In the genomic region with DNA sequence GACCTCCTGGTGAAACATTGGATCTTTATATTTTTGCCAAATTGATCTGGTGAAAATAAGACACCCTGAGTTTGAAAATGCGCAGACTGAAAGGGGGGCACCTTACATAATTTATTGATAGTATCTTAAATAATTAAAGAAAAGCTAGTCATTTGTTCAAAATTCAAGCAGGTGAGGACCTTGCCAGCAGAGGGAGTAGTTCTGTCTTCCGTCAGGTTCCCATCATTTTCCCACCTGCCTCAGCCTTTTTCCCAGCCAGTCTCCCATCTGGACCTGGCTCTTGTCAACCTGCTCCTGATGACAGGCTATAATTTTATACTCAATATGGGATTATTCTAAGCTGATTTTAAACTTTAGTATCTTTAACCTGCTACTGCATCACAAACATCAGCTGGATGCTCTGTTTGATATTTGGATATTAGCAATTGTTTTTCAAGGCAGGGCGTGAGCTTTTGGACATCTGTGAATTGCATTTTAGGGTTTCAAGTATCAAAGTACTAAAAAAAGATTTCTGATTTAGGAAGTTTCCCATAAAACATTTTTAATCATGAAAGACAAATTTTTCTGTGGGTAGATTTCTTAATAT, we compare ENCODE assay signal across 8 cellular contexts.
DNase-seq lines count a peak whose midpoint lies in the region; FAIRE-seq and TF ChIP-seq lines count a peak whose summit lies in the region.

No MANE protein-coding gene starts in this region.

- no peak overlapping the region for H3K4me3 Mint-ChIP-seq in activated CD4-positive, alpha-beta T cell treated with anti-CD3 and anti-CD28 coated beads, Interleukin-2, amount 10 ng/mL, durations not matched to agents 7 days and 5 days

- POLR2A ChIA-PET in endothelial cell of umbilical vein (lab: Charles Lee) = no interaction called here
- POLR2A ChIA-PET in activated CD4-positive, alpha-beta T cell treated with anti-CD3 and anti-CD28 coated beads, Interleukin-2, amount 10 ng/mL, durations not matched to agents 7 days and 5 days (lab: Charles Lee) = no interaction called here

- intact Hi-C loops in endothelial cell of umbilical vein (cut with micrococcal nuclease) = loop anchor here (1.0 to 10.0 kb wide), 5 partner anchors 149 to 535 kb away; no protein-coding TSS in a partner anchor

- H3K36me3 ChIP-seq in GM23248 (ENCODE audit: low read depth) (no peaks in the 10 kb centered on the region), endothelial cell of umbilical vein (ENCODE audit: control insufficient read depth in 2 of 2, extremely low read depth in 1 of 2, insufficient read depth in 2 of 2, low read length in 2 of 2) (no peaks in the 10 kb centered on the region)

- no peak overlapping the region for H3K4me3 ChIP-seq in AG09309 (ENCODE audit: control insufficient read depth, low read depth, low read length)
- H3K4me3 ChIP-seq in GM23248 = no peak overlapping the region
- H3K4me3 ChIP-seq in endothelial cell of umbilical vein (replicated peaks in 1 of 3; ENCODE audit: insufficient read depth in 1 of 3, low read depth in 1 of 3, low read length in 3 of 3) = no peak overlapping the region

- WGBS in GM23248 (ENCODE audit: low coverage in 1 of 2, low lambda C conversion rate in 2 of 2, missing lambda C conversion rate in 2 of 2), 2 experiments = 69 to 80% methylated on average over 3 of the region's 3 CpGs

- dilution Hi-C loops in endothelial cell of umbilical vein (cut with MboI; ENCODE audit: extremely low pct_ligation_motif_present, low sequenced_read_pairs) = no loop called here

- no peak for FAIRE-seq in endothelial cell of umbilical vein (lab: Jason Lieb, UNC)

- no peaks in the 10 kb centered on the region for H3K9me2 ChIP-seq in GM23248 (ENCODE audit: insufficient read depth)

- no peak for TF ChIP-seq POLR2A in endothelial cell of umbilical vein (IDR thresholded peaks at IDR 0.05; ENCODE audit: low read depth, low read length)

- H3K36me3 Mint-ChIP-seq in activated CD4-positive, alpha-beta T cell treated with anti-CD3 and anti-CD28 coated beads, Interleukin-2, amount 10 ng/mL, durations not matched to agents 7 days and 5 days (ENCODE audit: low read depth) = no peaks in the 10 kb centered on the region

- H3K27me3 Mint-ChIP-seq in activated CD4-positive, alpha-beta T cell treated with anti-CD3 and anti-CD28 coated beads, Interleukin-2, amount 10 ng/mL, durations not matched to agents 7 days and 5 days = no peaks in the 10 kb centered on the region

- no peaks in the 10 kb centered on the region for H3K79me2 ChIP-seq in GM23248 (ENCODE audit: insufficient read depth)
- no peaks in the 10 kb centered on the region for H3K79me2 ChIP-seq in endothelial cell of umbilical vein (ENCODE audit: control insufficient read depth, insufficient read depth, low read length)

- H3K27ac ChIP-seq in GM23248 = no peak overlapping the region
- H3K27ac ChIP-seq in endothelial cell of umbilical vein (ENCODE audit: insufficient read depth, low read depth, low read length) = no peak overlapping the region

- H2AFZ ChIP-seq in GM23248 (no peak overlapping the region), endothelial cell of umbilical vein (ENCODE audit: low read depth, low read length) (no peak overlapping the region)

- H3K9me3 ChIP-seq in GM23248 (ENCODE audit: low read depth) (no peaks in the 10 kb centered on the region), endothelial cell of umbilical vein (replicated peaks; ENCODE audit: control insufficient read depth, insufficient read depth, low read length) (no peaks in the 10 kb centered on the region)

- H3K9me1 ChIP-seq in endothelial cell of umbilical vein (replicated peaks; ENCODE audit: control insufficient read depth, extremely low read depth, insufficient read depth, low read length) = no peaks in the 10 kb centered on the region

- H3K9me3 Mint-ChIP-seq in activated CD4-positive, alpha-beta T cell treated with anti-CD3 and anti-CD28 coated beads, Interleukin-2, amount 10 ng/mL, durations not matched to agents 7 days and 5 days = no peaks in the 10 kb centered on the region

- H3K4me2 ChIP-seq in GM23248 (ENCODE audit: unreplicated experiment) (no peak overlapping the region), endothelial cell of umbilical vein (ENCODE audit: insufficient read depth, low read length) (no peak overlapping the region)

- H3F3A ChIP-seq in GM23248 (ENCODE audit: insufficient read depth) = peaks cover 8% of the 10 kb centered on the region; the same call in 1 of the 2 replicates

- no peak overlapping the region for H3K27ac Mint-ChIP-seq in activated CD4-positive, alpha-beta T cell treated with anti-CD3 and anti-CD28 coated beads, Interleukin-2, amount 10 ng/mL, durations not matched to agents 7 days and 5 days

- H3K9ac ChIP-seq in GM23248 = no peak overlapping the region
- H3K9ac ChIP-seq in endothelial cell of umbilical vein (replicated peaks; ENCODE audit: extremely low read depth, insufficient read depth, low read length) = no peak overlapping the region

- DNase-seq in AG09309 (ENCODE audit: low read depth) (no peak), GM23248 (peak; percentile 54), NCI-H69 (lab: John Stamatoyannopoulos, UW) (peak; percentile 88), endothelial cell of umbilical vein (ENCODE audit: low read depth, low spot score) (peak; percentile 41), retina (peak; percentile 77), midbrain (lab: John Stamatoyannopoulos, UW) (no peak)
- no peak for DNase-seq in activated CD4-positive, alpha-beta T cell treated with anti-CD3 and anti-CD28 coated beads, Interleukin-2, amount 10 ng/mL, durations not matched to agents 7 days and 5 days
- no peak for DNase-seq in activated CD4-positive, CD25-positive, alpha-beta regulatory T cell treated with anti-CD3 and anti-CD28 coated beads, Interleukin-2, amount 50 U/mL, for 72 hours

- no peaks in the 10 kb centered on the region for H3K4me1 Mint-ChIP-seq in activated CD4-positive, alpha-beta T cell treated with anti-CD3 and anti-CD28 coated beads, Interleukin-2, amount 10 ng/mL, durations not matched to agents 7 days and 5 days

- BruUV-seq in endothelial cell of umbilical vein (replicated peaks; lab: Mats Ljungman, UMichigan) = no TSS peak

- H3K4me1 ChIP-seq in GM23248 (ENCODE audit: insufficient read depth) (peaks cover 33% of the 10 kb centered on the region), endothelial cell of umbilical vein (ENCODE audit: control insufficient read depth, extremely low read depth, insufficient read depth, low read length) (peaks cover 7% of the 10 kb centered on the region)

- peak; percentile 63 for TF ChIP-seq CTCF in AG09309 (IDR thresholded peaks at IDR 0.05; ENCODE audit: control insufficient read depth, insufficient read depth, low read depth, low read length, missing control alignments)
- peak; percentile 56 to 59 for TF ChIP-seq CTCF in endothelial cell of umbilical vein (IDR thresholded peaks at IDR 0.05; ENCODE audit: extremely low read depth in 1 of 2, insufficient read depth in 1 of 2, low read depth in 1 of 2, low read length in 2 of 2)

- no peaks in the 10 kb centered on the region for H4K20me1 ChIP-seq in GM23248 (ENCODE audit: insufficient read depth)
- no peaks in the 10 kb centered on the region for H4K20me1 ChIP-seq in endothelial cell of umbilical vein (replicated peaks; ENCODE audit: control insufficient read depth, extremely low read depth, insufficient read depth, low read length)

- no peaks in the 10 kb centered on the region for H3K27me3 ChIP-seq in GM23248 (replicated peaks; ENCODE audit: insufficient read depth)
- H3K27me3 ChIP-seq in endothelial cell of umbilical vein (ENCODE audit: control insufficient read depth in 2 of 2, insufficient read depth in 2 of 2, low read length in 2 of 2) = no peaks in the 10 kb centered on the region

- in situ Hi-C loops in GM23248 (cut with MboI) = loop anchor here (25.0 kb wide), 1 partner anchor 521 kb away; no protein-coding TSS in a partner anchor

- CTCF ChIA-PET in endothelial cell of umbilical vein (lab: Charles Lee) = interaction anchor here (0.6 to 5.3 kb wide), 60 partner anchors 9 to 539 kb away, joined by 3 to 52 read pairs (median 5); partner anchors contain the start of genes ELP4, IMMP1L and PAX6
- CTCF ChIA-PET in activated CD4-positive, alpha-beta T cell treated with anti-CD3 and anti-CD28 coated beads, Interleukin-2, amount 10 ng/mL, durations not matched to agents 7 days and 5 days (lab: Charles Lee) = no interaction called here

TF ChIP-seq in endothelial cell of umbilical vein, 7 proteins besides CTCF, POLR2A, EP300 and RAD21:
- TF ChIP-seq POLR2AphosphoS5 (IDR thresholded peaks at IDR 0.05; ENCODE audit: insufficient read depth, low read depth, low read length) (no peak), GATA2 (IDR thresholded peaks at IDR 0.05; ENCODE audit: insufficient read depth, insufficient read length, low read depth, low read length) (no peak), EZH2 (IDR thresholded peaks at IDR 0.05; ENCODE audit: borderline replicate concordance, low read depth, low read length, severe bottlenecking) (no peak), MYC (IDR thresholded peaks at IDR 0.05; ENCODE audit: low read depth, low read length) (no peak), FOS (IDR thresholded peaks at IDR 0.05; ENCODE audit: borderline replicate concordance, insufficient read depth, low read length) (no peak), JUN (IDR thresholded peaks at IDR 0.05; ENCODE audit: borderline replicate concordance, insufficient read depth, insufficient read length, low read depth) (no peak)
- TF ChIP-seq, protein P1, sequence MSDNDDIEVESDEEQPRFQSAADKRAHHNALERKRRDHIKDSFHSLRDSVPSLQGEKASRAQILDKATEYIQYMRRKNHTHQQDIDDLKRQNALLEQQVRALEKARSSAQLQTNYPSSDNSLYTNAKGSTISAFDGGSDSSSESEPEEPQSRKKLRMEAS (IDR thresholded peaks at IDR 0.05; ENCODE audit: insufficient read depth, insufficient read length) = no peak

Comparison
In these comparisons a context has a peak if more than half of its experiments do, and no peak if none do; other contexts are left out.
1. DNase-seq: peak in GM23248 (single experiment), NCI-H69 (single experiment), endothelial cell of umbilical vein (single experiment) and retina (single experiment); none in AG09309 (single experiment), activated CD4-positive, alpha-beta T cell treated with anti-CD3 and anti-CD28 coated beads, Interleukin-2, amount 10 ng/mL, durations not matched to agents 7 days and 5 days (single experiment), activated CD4-positive, CD25-positive, alpha-beta regulatory T cell treated with anti-CD3 and anti-CD28 coated beads, Interleukin-2, amount 50 U/mL, for 72 hours (single experiment) and midbrain (single experiment).